ENCODE assay signal across 22 cellular contexts in genomic region chr13:90352763-90353162, GRCh38.
"Had no signal": no experiment of that assay in that cellular context is flagged by ENCODE, and none has a peak within 500 bp of the region (broad histone marks: within the 10 kb centered on the region; RNA-seq: fewer than 3 reads in every experiment).

No MANE protein-coding gene starts in this region.

- H3K9me3 ChIP-seq: colonic mucosa, gastrocnemius medialis, right lobe of liver had no signal

- H3K27ac ChIP-seq: colonic mucosa, gastrocnemius medialis, right lobe of liver, tibial nerve, VCaP had no signal

- H3K4me1 ChIP-seq: colonic mucosa, gastrocnemius medialis, right lobe of liver, tibial nerve had no signal

- DNase-seq: activated CD4-positive, alpha-beta T cell treated with anti-CD3 and anti-CD28 coated beads for 48 hours; activated CD4-positive, alpha-beta T cell treated with anti-CD3 and anti-CD28 coated beads, Interleukin-2, amount 50 U/mL, for 48 hours; activated CD8-positive, alpha-beta memory T cell treated with anti-CD3 and anti-CD28 coated beads for 24 hours; activated effector memory CD4-positive, alpha-beta T cell treated with Interleukin-2 at 50 U/mL for 16 hours; activated naive CD4-positive, alpha-beta T cell treated with Interleukin-2 at 50 U/mL for 16 hours; anterior cingulate cortex; cerebellar nuclear complex; colonic mucosa; effector memory CD4-positive, alpha-beta T cell; erythroblast; gastrocnemius medialis; glutamatergic neuron; immature natural killer cell; kidney; left colon; midbrain; naive thymus-derived CD4-positive, alpha-beta T cell; right lobe of liver; stimulated activated CD4-positive, alpha-beta T cell treated with anti-CD3 and anti-CD28 coated beads, Interleukin-2, amount 100 ng/mL, for 48 hours; stimulated activated naive CD4-positive, alpha-beta T cell treated with Interleukin-2 at 50 U/mL for 16 hours had no signal

- H3K27me3 ChIP-seq: colonic mucosa, gastrocnemius medialis, right lobe of liver, tibial nerve had no signal

- H3K4me3 ChIP-seq: colonic mucosa, gastrocnemius medialis, right lobe of liver, tibial nerve had no signal

- H3K36me3 ChIP-seq: colonic mucosa, gastrocnemius medialis, right lobe of liver, tibial nerve had no signal
